1 cellular context compared by ENCODE assay signal in the genomic region with DNA sequence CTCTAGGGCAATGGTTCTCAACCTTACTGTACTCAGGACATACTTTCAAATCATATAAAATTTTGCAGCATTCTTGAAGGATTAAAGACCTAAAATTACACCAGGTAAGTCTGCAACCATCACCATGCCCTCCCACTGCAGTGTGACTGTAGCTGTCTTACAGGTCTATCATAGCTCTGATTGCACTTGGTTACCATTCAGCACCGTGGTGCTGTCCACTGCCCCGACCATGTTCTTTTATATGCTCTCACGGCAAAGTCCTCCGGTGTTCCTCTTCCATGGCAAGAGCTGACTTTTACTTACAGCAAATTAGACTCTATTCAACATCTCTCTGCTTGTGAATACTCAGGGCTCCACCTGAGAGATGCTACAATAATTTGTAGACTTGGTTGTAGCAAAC.
TF ChIP-seq lines count a peak whose summit lies in the region.

No MANE protein-coding gene starts in this region.

TF ChIP-seq in GM23338, 12 proteins besides CTCF, POLR2A, EP300 and RAD21 (continued from another document):
- TF ChIP-seq, protein P1, sequence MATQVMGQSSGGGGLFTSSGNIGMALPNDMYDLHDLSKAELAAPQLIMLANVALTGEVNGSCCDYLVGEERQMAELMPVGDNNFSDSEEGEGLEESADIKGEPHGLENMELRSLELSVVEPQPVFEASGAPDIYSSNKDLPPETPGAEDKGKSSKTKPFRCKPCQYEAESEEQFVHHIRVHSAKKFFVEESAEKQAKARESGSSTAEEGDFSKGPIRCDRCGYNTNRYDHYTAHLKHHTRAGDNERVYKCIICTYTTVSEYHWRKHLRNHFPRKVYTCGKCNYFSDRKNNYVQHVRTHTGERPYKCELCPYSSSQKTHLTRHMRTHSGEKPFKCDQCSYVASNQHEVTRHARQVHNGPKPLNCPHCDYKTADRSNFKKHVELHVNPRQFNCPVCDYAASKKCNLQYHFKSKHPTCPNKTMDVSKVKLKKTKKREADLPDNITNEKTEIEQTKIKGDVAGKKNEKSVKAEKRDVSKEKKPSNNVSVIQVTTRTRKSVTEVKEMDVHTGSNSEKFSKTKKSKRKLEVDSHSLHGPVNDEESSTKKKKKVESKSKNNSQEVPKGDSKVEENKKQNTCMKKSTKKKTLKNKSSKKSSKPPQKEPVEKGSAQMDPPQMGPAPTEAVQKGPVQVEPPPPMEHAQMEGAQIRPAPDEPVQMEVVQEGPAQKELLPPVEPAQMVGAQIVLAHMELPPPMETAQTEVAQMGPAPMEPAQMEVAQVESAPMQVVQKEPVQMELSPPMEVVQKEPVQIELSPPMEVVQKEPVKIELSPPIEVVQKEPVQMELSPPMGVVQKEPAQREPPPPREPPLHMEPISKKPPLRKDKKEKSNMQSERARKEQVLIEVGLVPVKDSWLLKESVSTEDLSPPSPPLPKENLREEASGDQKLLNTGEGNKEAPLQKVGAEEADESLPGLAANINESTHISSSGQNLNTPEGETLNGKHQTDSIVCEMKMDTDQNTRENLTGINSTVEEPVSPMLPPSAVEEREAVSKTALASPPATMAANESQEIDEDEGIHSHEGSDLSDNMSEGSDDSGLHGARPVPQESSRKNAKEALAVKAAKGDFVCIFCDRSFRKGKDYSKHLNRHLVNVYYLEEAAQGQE (IDR thresholded peaks at IDR 0.05; ENCODE audit: unreplicated experiment), result peak; percentile 82
